26 cellular contexts compared by ENCODE assay signal in genomic region chr4:156568041-156568440, GRCh38.
DNase-seq lines count a peak whose midpoint lies in the region; ATAC-seq and TF ChIP-seq lines count a peak whose summit lies in the region.
"Had no signal": no experiment of that assay in that cellular context is flagged by ENCODE, and none has a peak within 500 bp of the region (broad histone marks: within the 10 kb centered on the region; RNA-seq: fewer than 3 reads in every experiment).

No MANE protein-coding gene starts in this region.

- H3K79me2 ChIP-seq in smooth muscle cell (ENCODE audit: low read depth) = no peaks in the 10 kb centered on the region

- H3K4me1 ChIP-seq in adipocyte (ENCODE audit: control insufficient read depth, insufficient read depth, low read length) (no peaks in the 10 kb centered on the region), smooth muscle cell (ENCODE audit: low read depth) (peaks cover 21% of the 10 kb centered on the region)
- H3K4me1 ChIP-seq: esophagus muscularis mucosa, pancreas, suprapubic skin, uterus had no signal

- no peak overlapping the region for H3K27ac ChIP-seq in smooth muscle cell (ENCODE audit: low read depth)
- H3K27ac ChIP-seq: esophagus muscularis mucosa, pancreas, suprapubic skin, uterus had no signal

- 71% methylated on average over 4 of the region's 4 CpGs for WGBS in smooth muscle cell (ENCODE audit: low lambda C conversion rate)

- H3K4me2 ChIP-seq in smooth muscle cell = peak overlapping the region; percentile 14

- H3K27me3 ChIP-seq in adipocyte (replicated peaks; ENCODE audit: control insufficient read depth, insufficient read depth, low read length) (no peaks in the 10 kb centered on the region), smooth muscle cell (ENCODE audit: low read depth) (no peaks in the 10 kb centered on the region)
- H3K27me3 ChIP-seq: esophagus muscularis mucosa, pancreas, suprapubic skin, uterus had no signal

- H3K9ac ChIP-seq in adipocyte (ENCODE audit: low read length) (no peak overlapping the region), smooth muscle cell (ENCODE audit: low read depth) (no peak overlapping the region)

- no peak for TF ChIP-seq CTCF in smooth muscle cell (IDR thresholded peaks at IDR 0.05; ENCODE audit: borderline replicate concordance, insufficient read depth, poor library complexity, severe bottlenecking)

- DNase-seq in GM04503 (ENCODE audit: low read depth) = peak; percentile 43
- peak; percentile 48 for DNase-seq in adipocyte (ENCODE audit: low read depth)
- DNase-seq in fibroblast of peridontal ligament (ENCODE audit: extremely low read depth) = peak; percentile 45
- no peak for DNase-seq in smooth muscle cell (lab: John Stamatoyannopoulos, UW; ENCODE audit: unreplicated experiment)
- DNase-seq in A172 (ENCODE audit: low spot score) = no peak
- DNase-seq in GM19238 (ENCODE audit: insufficient read length, low spot score) = no peak
- no peak for DNase-seq in left ventricle myocardium superior
- DNase-seq: activated CD4-positive, alpha-beta T cell treated with anti-CD3 and anti-CD28 coated beads, Interleukin-2, amount 50 U/mL, for 48 hours; activated CD8-positive, alpha-beta memory T cell treated with anti-CD3 and anti-CD28 coated beads, Interleukin-2, amount 50 U/mL, for 48 hours; activated naive CD8-positive, alpha-beta T cell treated with anti-CD3 and anti-CD28 coated beads, Interleukin-2, amount 10 ng/mL, durations not matched to agents 7 days and 5 days; DMS79 treated with DMSO at 0.1 percent for 48 hours; effector CD8-positive, alpha-beta T cell; hypothalamus; NCI-H1105; NCI-H2029; NCI-H226; NCI-H774; pancreas; right cardiac atrium; stimulated activated CD4-positive, alpha-beta T cell treated with anti-CD3 and anti-CD28 coated beads, Interleukin-12 subunit alpha, Interleukin-12 subunit beta, amount 100 ng/mL, for 4 hours; stimulated activated CD4-positive, alpha-beta T cell treated with anti-CD3 and anti-CD28 coated beads, Interleukin-4, amount 100 ng/mL, for 24 hours; stimulated activated naive B cell treated with anti-CD40 and anti-IgM and Interleukin-4, amounts not matched to agents 10 μg/mL and 1 μg/mL and 100 μg/mL, for 72 hours; uterus had no signal

- H2AFZ ChIP-seq in smooth muscle cell (ENCODE audit: low read depth) = peak overlapping the region; percentile 66

- H3F3A ChIP-seq in smooth muscle cell (ENCODE audit: low read depth) = no peaks in the 10 kb centered on the region

- H3K4me3 ChIP-seq in adipocyte (ENCODE audit: low read length) (no peak overlapping the region), smooth muscle cell (no peak overlapping the region)
- H3K4me3 ChIP-seq: esophagus muscularis mucosa, pancreas, suprapubic skin, uterus had no signal

- no peaks in the 10 kb centered on the region for H4K20me1 ChIP-seq in smooth muscle cell (ENCODE audit: low read depth)

- intact Hi-C loops in left ventricle myocardium superior (cut with micrococcal nuclease) = no loop called here

- H3K36me3 ChIP-seq in adipocyte (ENCODE audit: control insufficient read depth, insufficient read depth, low read length, severe bottlenecking) (no peaks in the 10 kb centered on the region), smooth muscle cell (ENCODE audit: low read depth) (no peaks in the 10 kb centered on the region)
- H3K36me3 ChIP-seq: esophagus muscularis mucosa, pancreas, suprapubic skin, uterus had no signal

- no peaks in the 10 kb centered on the region for H3K9me3 ChIP-seq in adipocyte (ENCODE audit: control insufficient read depth, low read length)
- no peaks in the 10 kb centered on the region for H3K9me3 ChIP-seq in smooth muscle cell (replicated peaks; ENCODE audit: low read depth)
- H3K9me3 ChIP-seq: esophagus muscularis mucosa, pancreas, suprapubic skin, uterus had no signal

- no peak for ATAC-seq in left ventricle myocardium superior
- ATAC-seq: natural killer cell treated with Interleukin-12 subunit alpha and Interleukin-12 subunit beta and Interleukin-15 and Interleukin-18, amount 100 ng/mL, for 72 hours; pancreas; right cardiac atrium; stimulated activated naive B cell treated with anti-CD40 and anti-IgM and Interleukin-4, amounts not matched to agents 10 μg/mL and 1 μg/mL and 100 μg/mL, for 72 hours had no signal

Comparison
In these comparisons a context has a peak if more than half of its experiments do, and no peak if none do; other contexts are left out.
1. DNase-seq: peak in GM04503 (single experiment), adipocyte (single experiment) and fibroblast of peridontal ligament (single experiment); none in smooth muscle cell (single experiment), A172 (single experiment), GM19238 (single experiment) and left ventricle myocardium superior (single experiment).